ENCODE assay signal across 13 cellular contexts in genomic region chr2:48357351-48357750, GRCh38. TPM values are rescaled to one million over a fixed set of nuclear protein-coding genes. Genes with fewer than 3 reads are reported as not detected.
DNase-seq lines count a peak whose midpoint lies in the region; ATAC-seq and TF ChIP-seq lines count a peak whose summit lies in the region.
"Had no signal": no experiment of that assay in that cellular context is flagged by ENCODE, and none has a peak within 500 bp of the region (broad histone marks: within the 10 kb centered on the region; RNA-seq: fewer than 3 reads in every experiment).

No MANE protein-coding gene starts in this region.

- peak overlapping the region; percentile 14; the same call in 1 of the 2 replicates for H2AFZ ChIP-seq in DND-41 (ENCODE audit: low read depth, low read length)

- H3K27ac ChIP-seq in DND-41 (ENCODE audit: low read length) (peak overlapping the region; percentile 81), HL-60 (replicated peaks) (peak overlapping the region; percentile 40), tibial artery (no peak overlapping the region)
- H3K27ac ChIP-seq: right atrium auricular region, suprapubic skin had no signal

- H3K27me3 ChIP-seq in DND-41 (ENCODE audit: insufficient read depth, low read length, poor library complexity) = no peaks in the 10 kb centered on the region
- H3K27me3 ChIP-seq in HL-60 (ENCODE audit: insufficient read depth, poor library complexity, severe bottlenecking) = no peaks in the 10 kb centered on the region
- H3K27me3 ChIP-seq in tibial artery = no peaks in the 10 kb centered on the region
- H3K27me3 ChIP-seq: foreskin keratinocyte, right atrium auricular region, suprapubic skin had no signal

- H3K4me1 Mint-ChIP-seq in activated T-helper 17 cell treated with anti-CD3 and anti-CD28 coated beads, Interleukin-2, amount 50 U/mL, for 72 hours = peaks cover 42% of the 10 kb centered on the region
- peaks cover 37 to 46% of the 10 kb centered on the region in 2 donors for H3K4me1 Mint-ChIP-seq in natural killer cell treated with Interleukin-12 subunit alpha and Interleukin-12 subunit beta and Interleukin-15 and Interleukin-18, amount 100 ng/mL, for 72 hours (ENCODE audit: low read depth in 2 of 2)

- H3K79me2 ChIP-seq in DND-41 (ENCODE audit: insufficient read depth, low read length) = peaks cover 87% of the 10 kb centered on the region

- H3K9me3 ChIP-seq in DND-41 (ENCODE audit: insufficient read depth, low read length, severe bottlenecking) = no peaks in the 10 kb centered on the region
- H3K9me3 ChIP-seq in tibial artery = no peaks in the 10 kb centered on the region
- H3K9me3 ChIP-seq: right atrium auricular region, suprapubic skin had no signal

- no peak for TF ChIP-seq CTCF in DND-41 (IDR thresholded peaks at IDR 0.05; ENCODE audit: borderline replicate concordance, extremely low read depth, low read length, poor library complexity, severe bottlenecking)
- TF ChIP-seq CTCF in HL-60 (IDR thresholded peaks at IDR 0.05; ENCODE audit: insufficient read depth, low read length) = no peak
- no peak for TF ChIP-seq CTCF in tibial artery (IDR thresholded peaks at IDR 0.05)

- peaks cover 37% of the 10 kb centered on the region for H3K4me1 ChIP-seq in DND-41 (ENCODE audit: insufficient read depth, low read length)
- H3K4me1 ChIP-seq in tibial artery = peaks cover 0 to 45% (median 23%) of the 10 kb centered on the region in 4 donors

- peak overlapping the region; percentile 99 for H3K27ac Mint-ChIP-seq in activated T-helper 17 cell treated with anti-CD3 and anti-CD28 coated beads, Interleukin-2, amount 50 U/mL, for 72 hours
- peak overlapping the region; percentile 91 to 92 for H3K27ac Mint-ChIP-seq in natural killer cell treated with Interleukin-12 subunit alpha and Interleukin-12 subunit beta and Interleukin-15 and Interleukin-18, amount 100 ng/mL, for 72 hours

- H3K4me2 ChIP-seq in DND-41 (ENCODE audit: insufficient read depth, low read length) = peak overlapping the region; percentile 59

- H3K27me3 Mint-ChIP-seq in activated T-helper 17 cell treated with anti-CD3 and anti-CD28 coated beads, Interleukin-2, amount 50 U/mL, for 72 hours = no peaks in the 10 kb centered on the region
- H3K27me3 Mint-ChIP-seq in natural killer cell treated with Interleukin-12 subunit alpha and Interleukin-12 subunit beta and Interleukin-15 and Interleukin-18, amount 100 ng/mL, for 72 hours = no peaks in the 10 kb centered on the region

- DNase-seq in DND-41 = no peak
- DNase-seq in HL-60 (ENCODE audit: low read depth in 1 of 2, low spot score in 1 of 2) = no peak
- no peak for DNase-seq in natural killer cell treated with Interleukin-12 subunit alpha and Interleukin-12 subunit beta and Interleukin-15 and Interleukin-18, amount 100 ng/mL, for 72 hours (ENCODE audit: low spot score)
- no peak for DNase-seq in tibial artery
- DNase-seq in NCI-H2029 (lab: John Stamatoyannopoulos, UW) = no peak
- DNase-seq: amygdala, Calu3, foreskin keratinocyte, GOT3 had no signal

- peak overlapping the region; percentile 82 for H3K4me3 Mint-ChIP-seq in activated T-helper 17 cell treated with anti-CD3 and anti-CD28 coated beads, Interleukin-2, amount 50 U/mL, for 72 hours
- H3K4me3 Mint-ChIP-seq in natural killer cell treated with Interleukin-12 subunit alpha and Interleukin-12 subunit beta and Interleukin-15 and Interleukin-18, amount 100 ng/mL, for 72 hours = peak overlapping the region; percentile 67

- H3K4me3 ChIP-seq in DND-41 (ENCODE audit: low read depth in 1 of 2, low read length in 2 of 2) = peak overlapping the region in 1 of 2 experiments; percentile 39; a peak in 2 of 4 replicates
- no peak overlapping the region for H3K4me3 ChIP-seq in HL-60 (replicated peaks; ENCODE audit: insufficient read depth, low read length)
- no peak overlapping the region for H3K4me3 ChIP-seq in tibial artery
- H3K4me3 ChIP-seq: right atrium auricular region, suprapubic skin had no signal

- no peaks in the 10 kb centered on the region for H3K9me3 Mint-ChIP-seq in activated T-helper 17 cell treated with anti-CD3 and anti-CD28 coated beads, Interleukin-2, amount 50 U/mL, for 72 hours
- no peaks in the 10 kb centered on the region for H3K9me3 Mint-ChIP-seq in natural killer cell treated with Interleukin-12 subunit alpha and Interleukin-12 subunit beta and Interleukin-15 and Interleukin-18, amount 100 ng/mL, for 72 hours

- ATAC-seq in DND-41 (ENCODE audit: insufficient read depth, low read depth) (peak; percentile 17; the same call in 1 of the 3 replicates), HG02852 (IDR thresholded peaks at IDR 0.05; ENCODE audit: unreplicated experiment) (no peak)
- ATAC-seq in activated T-helper 17 cell treated with anti-CD3 and anti-CD28 coated beads, Interleukin-2, amount 50 U/mL, for 72 hours (replicated peaks) = peak; percentile 8
- no peak for ATAC-seq in natural killer cell treated with Interleukin-12 subunit alpha and Interleukin-12 subunit beta and Interleukin-15 and Interleukin-18, amount 100 ng/mL, for 72 hours
- ATAC-seq: foreskin keratinocyte had no signal

- H3K36me3 Mint-ChIP-seq in activated T-helper 17 cell treated with anti-CD3 and anti-CD28 coated beads, Interleukin-2, amount 50 U/mL, for 72 hours (ENCODE audit: low read depth) = peaks cover 86% of the 10 kb centered on the region
- H3K36me3 Mint-ChIP-seq in natural killer cell treated with Interleukin-12 subunit alpha and Interleukin-12 subunit beta and Interleukin-15 and Interleukin-18, amount 100 ng/mL, for 72 hours = peaks cover 10% of the 10 kb centered on the region

- intact Hi-C loops in tibial artery (cut with DNase I; ENCODE audit: low total_unique reads) = no loop called here

- H4K20me1 ChIP-seq in DND-41 (ENCODE audit: insufficient read depth, low read length) = 0 out of 2 replicates have a peak, but pooled peaks cover 2% of the 10 kb centered on the region

- H3K36me3 ChIP-seq in DND-41 (ENCODE audit: insufficient read depth, low read length) (peaks cover 20% of the 10 kb centered on the region), tibial artery (peaks cover 0 to 9% (median 0%) of the 10 kb centered on the region in 3 donors)
- H3K36me3 ChIP-seq: right atrium auricular region, suprapubic skin had no signal

- H3K9ac ChIP-seq in DND-41 (ENCODE audit: low read depth, low read length) = peak overlapping the region; percentile 39

RNA-seq across cellular contexts. Expression of gene FOXN2, which starts 42.9 kb away (rescaled TPM):
- total RNA-seq in activated T-helper 17 cell treated with anti-CD3 and anti-CD28 coated beads, Interleukin-2, amount 50 U/mL, for 72 hours = 10 to 100 TPM; 45.2 to 48.5 TPM
- total RNA-seq in natural killer cell treated with Interleukin-12 subunit alpha and Interleukin-12 subunit beta and Interleukin-15 and Interleukin-18, amount 100 ng/mL, for 72 hours = 10 to 100 TPM; 47.6 to 57.5 TPM

Comparison
In these comparisons a context has a peak if more than half of its experiments do, and no peak if none do; other contexts are left out.
1. ATAC-seq: peak in DND-41 (single experiment) and activated T-helper 17 cell treated with anti-CD3 and anti-CD28 coated beads, Interleukin-2, amount 50 U/mL, for 72 hours (single experiment); none in natural killer cell treated with Interleukin-12 subunit alpha and Interleukin-12 subunit beta and Interleukin-15 and Interleukin-18, amount 100 ng/mL, for 72 hours (0 of 2) and HG02852 (single experiment).
2. H3K27ac ChIP-seq: peak in DND-41 (single experiment) and HL-60 (single experiment); none in tibial artery (0 of 2).